ENCODE assay signal across 1 cellular context in the genomic region with DNA sequence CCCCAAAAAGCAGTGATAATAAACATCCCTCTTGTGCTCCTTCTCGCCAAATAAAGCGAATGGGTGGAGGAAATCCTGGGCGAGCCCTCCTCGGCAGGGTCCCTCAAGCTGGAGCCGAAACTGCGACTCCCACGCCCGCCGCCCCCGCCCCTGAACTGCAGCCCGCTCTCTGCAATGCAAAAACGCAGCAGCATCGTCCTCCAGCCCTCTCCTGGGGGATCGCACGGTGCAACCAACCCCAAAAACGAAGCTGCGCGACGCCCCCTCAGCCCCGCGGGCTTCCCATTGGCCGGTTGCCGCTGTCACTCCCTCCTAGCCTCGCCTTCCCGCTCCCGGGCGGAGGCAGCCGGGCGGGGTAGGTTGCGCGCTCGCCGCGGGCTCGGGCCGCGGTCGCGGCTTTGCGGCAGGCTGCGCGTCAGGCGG.
TF ChIP-seq lines count a peak whose summit lies in the region.

A gene with protein sequence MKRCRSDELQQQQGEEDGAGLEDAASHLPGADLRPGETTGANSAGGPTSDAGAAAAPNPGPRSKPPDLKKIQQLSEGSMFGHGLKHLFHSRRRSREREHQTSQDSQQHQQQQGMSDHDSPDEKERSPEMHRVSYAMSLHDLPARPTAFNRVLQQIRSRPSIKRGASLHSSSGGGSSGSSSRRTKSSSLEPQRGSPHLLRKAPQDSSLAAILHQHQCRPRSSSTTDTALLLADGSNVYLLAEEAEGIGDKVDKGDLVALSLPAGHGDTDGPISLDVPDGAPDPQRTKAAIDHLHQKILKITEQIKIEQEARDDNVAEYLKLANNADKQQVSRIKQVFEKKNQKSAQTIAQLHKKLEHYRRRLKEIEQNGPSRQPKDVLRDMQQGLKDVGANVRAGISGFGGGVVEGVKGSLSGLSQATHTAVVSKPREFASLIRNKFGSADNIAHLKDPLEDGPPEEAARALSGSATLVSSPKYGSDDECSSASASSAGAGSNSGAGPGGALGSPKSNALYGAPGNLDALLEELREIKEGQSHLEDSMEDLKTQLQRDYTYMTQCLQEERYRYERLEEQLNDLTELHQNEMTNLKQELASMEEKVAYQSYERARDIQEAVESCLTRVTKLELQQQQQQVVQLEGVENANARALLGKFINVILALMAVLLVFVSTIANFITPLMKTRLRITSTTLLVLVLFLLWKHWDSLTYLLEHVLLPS (plus strand): TSS at position 363 of the 423 bp plus-strand sequence. CDS start 619 bp downstream, outside the sequence.

TF ChIP-seq in K562, 482 proteins besides CTCF, POLR2A, EP300 and RAD21 (continued from another document and continues in another):
- TF ChIP-seq, protein P1, sequence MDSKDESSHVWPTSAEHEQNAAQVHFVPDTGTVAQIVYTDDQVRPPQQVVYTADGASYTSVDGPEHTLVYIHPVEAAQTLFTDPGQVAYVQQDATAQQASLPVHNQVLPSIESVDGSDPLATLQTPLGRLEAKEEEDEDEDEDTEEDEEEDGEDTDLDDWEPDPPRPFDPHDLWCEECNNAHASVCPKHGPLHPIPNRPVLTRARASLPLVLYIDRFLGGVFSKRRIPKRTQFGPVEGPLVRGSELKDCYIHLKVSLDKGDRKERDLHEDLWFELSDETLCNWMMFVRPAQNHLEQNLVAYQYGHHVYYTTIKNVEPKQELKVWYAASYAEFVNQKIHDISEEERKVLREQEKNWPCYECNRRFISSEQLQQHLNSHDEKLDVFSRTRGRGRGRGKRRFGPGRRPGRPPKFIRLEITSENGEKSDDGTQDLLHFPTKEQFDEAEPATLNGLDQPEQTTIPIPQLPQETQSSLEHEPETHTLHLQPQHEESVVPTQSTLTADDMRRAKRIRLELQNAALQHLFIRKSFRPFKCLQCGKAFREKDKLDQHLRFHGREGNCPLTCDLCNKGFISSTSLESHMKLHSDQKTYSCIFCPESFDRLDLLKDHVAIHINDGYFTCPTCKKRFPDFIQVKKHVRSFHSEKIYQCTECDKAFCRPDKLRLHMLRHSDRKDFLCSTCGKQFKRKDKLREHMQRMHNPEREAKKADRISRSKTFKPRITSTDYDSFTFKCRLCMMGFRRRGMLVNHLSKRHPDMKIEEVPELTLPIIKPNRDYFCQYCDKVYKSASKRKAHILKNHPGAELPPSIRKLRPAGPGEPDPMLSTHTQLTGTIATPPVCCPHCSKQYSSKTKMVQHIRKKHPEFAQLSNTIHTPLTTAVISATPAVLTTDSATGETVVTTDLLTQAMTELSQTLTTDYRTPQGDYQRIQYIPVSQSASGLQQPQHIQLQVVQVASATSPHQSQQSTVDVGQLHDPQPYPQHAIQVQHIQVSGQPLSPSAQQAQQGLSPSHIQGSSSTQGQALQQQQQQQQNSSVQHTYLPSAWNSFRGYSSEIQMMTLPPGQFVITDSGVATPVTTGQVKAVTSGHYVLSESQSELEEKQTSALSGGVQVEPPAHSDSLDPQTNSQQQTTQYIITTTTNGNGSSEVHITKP (IDR thresholded peaks at IDR 0.05; ENCODE audit: partially characterized antibody) = peak; percentile 32
- TF ChIP-seq CREM (IDR thresholded peaks at IDR 0.05; ENCODE audit: low read depth) (peak; percentile 81), PTTG1 (tag; IDR thresholded peaks at IDR 0.05; ENCODE audit: low read depth) (no peak), RBM25 (IDR thresholded peaks at IDR 0.05; ENCODE audit: low read depth, low read length, severe bottlenecking) (peak; percentile 96), GABPA (tag; conservative IDR thresholded peaks at IDR 0.05; ENCODE audit: low read depth) (peak; percentile 33; the same call in 1 of the 2 replicates), TSC22D4 (tag; IDR thresholded peaks at IDR 0.05) (no peak), RCOR1 (IDR thresholded peaks at IDR 0.05; ENCODE audit: borderline replicate concordance in 1 of 2, low read depth in 2 of 2, low read length in 2 of 2) (peak in 1 of 2 experiments; percentile 16; a peak in 1 of 4 replicates), NFIX (CRISPR knock-in tag; IDR thresholded peaks at IDR 0.05; ENCODE audit: low read depth) (no peak), MAZ (CRISPR knock-in tag; conservative IDR thresholded peaks at IDR 0.05 in 1 of 2, IDR thresholded peaks at IDR 0.05 in 1 of 2) (peak; percentile 92 to 99), NFE2 (IDR thresholded peaks at IDR 0.05; ENCODE audit: low read depth) (no peak), EZH2 (IDR thresholded peaks at IDR 0.05; ENCODE audit: borderline replicate concordance, low read depth, low read length) (no peak), ATF7 (IDR thresholded peaks at IDR 0.05) (peak; percentile 35; the same call in 1 of the 2 replicates), RHOXF2B (CRISPR knock-in tag; conservative IDR thresholded peaks at IDR 0.05) (no peak), BRF1 (IDR thresholded peaks at IDR 0.05; ENCODE audit: borderline replicate concordance, extremely low read depth, insufficient read length) (no peak), TCF7L2 (IDR thresholded peaks at IDR 0.05; ENCODE audit: low read depth, low read length) (no peak), JUNB (CRISPR knock-in tag; conservative IDR thresholded peaks at IDR 0.05) (no peak), MEF2D (tag; conservative IDR thresholded peaks at IDR 0.05; ENCODE audit: low read depth) (no peak), CC2D1A (IDR thresholded peaks at IDR 0.05) (no peak), CREB1 (IDR thresholded peaks at IDR 0.05) (peak; percentile 39; the same call in 1 of the 2 replicates), CREB1 (CRISPR knock-in tag; IDR thresholded peaks at IDR 0.05) (no peak; the same call in 1 of the 2 replicates), ATF1 (CRISPR knock-in tag; IDR thresholded peaks at IDR 0.05) (no peak), ATF1 (tag; IDR thresholded peaks at IDR 0.05) (peak; percentile 59), KDM2B (CRISPR knock-in tag; IDR thresholded peaks at IDR 0.05) (no peak), TOE1 (IDR thresholded peaks at IDR 0.05; ENCODE audit: borderline replicate concordance) (no peak), TOE1 (CRISPR knock-in tag; IDR thresholded peaks at IDR 0.05; ENCODE audit: borderline replicate concordance, low read depth) (no peak), HDGF (IDR thresholded peaks at IDR 0.05) (no peak), ZNF232 (CRISPR knock-in tag; IDR thresholded peaks at IDR 0.05) (no peak), SREBF1 (IDR thresholded peaks at IDR 0.05; ENCODE audit: borderline replicate concordance, low read depth, low read length) (no peak), RB1 (IDR thresholded peaks at IDR 0.05; ENCODE audit: low read depth) (peak; percentile 89; the same call in 1 of the 2 replicates), SMARCA5 (IDR thresholded peaks at IDR 0.05) (no peak), ILK (tag; IDR thresholded peaks at IDR 0.05; ENCODE audit: borderline replicate concordance, low read depth) (no peak), PRPF4 (IDR thresholded peaks at IDR 0.05; ENCODE audit: insufficient read depth, low read depth, low read length, poor library complexity, severe bottlenecking) (no peak), EGR1 (conservative IDR thresholded peaks at IDR 0.05) (peak; percentile 94), MAFG (tag; conservative IDR thresholded peaks at IDR 0.05) (no peak), FOXA3 (CRISPR knock-in tag; conservative IDR thresholded peaks at IDR 0.05 in 1 of 2, IDR thresholded peaks at IDR 0.05 in 1 of 2) (no peak), PHF21A (IDR thresholded peaks at IDR 0.05; ENCODE audit: borderline replicate concordance, low read depth) (no peak), NELFE (IDR thresholded peaks at IDR 0.05; ENCODE audit: insufficient read depth, insufficient read length) (no peak), NFE2L1 (tag; IDR thresholded peaks at IDR 0.05; ENCODE audit: borderline replicate concordance, low read depth) (no peak), ZNF583 (CRISPR knock-in tag; IDR thresholded peaks at IDR 0.05) (no peak), KLF13 (tag; IDR thresholded peaks at IDR 0.05; ENCODE audit: borderline replicate concordance, low read depth) (no peak), SIN3B (IDR thresholded peaks at IDR 0.05; ENCODE audit: low read depth) (no peak), SLC30A9 (CRISPR knock-in tag; IDR thresholded peaks at IDR 0.05) (no peak), GTF2F1 (IDR thresholded peaks at IDR 0.05; ENCODE audit: low read depth, low read length) (no peak), MAFF (IDR thresholded peaks at IDR 0.05; ENCODE audit: low read length) (no peak), RBBP5 (IDR thresholded peaks at IDR 0.05; ENCODE audit: borderline replicate concordance, insufficient read depth, low read length, poor library complexity, severe bottlenecking) (peak; percentile 54), SOX6 (IDR thresholded peaks at IDR 0.05) (no peak), SP1 (CRISPR knock-in tag; IDR thresholded peaks at IDR 0.05) (peak; percentile 50; the same call in 1 of the 2 replicates), SP2 (IDR thresholded peaks at IDR 0.05; ENCODE audit: extremely low read depth, low read depth, low read length, poor library complexity, severe bottlenecking) (peak; percentile 75)
- TF ChIP-seq, protein P2, sequence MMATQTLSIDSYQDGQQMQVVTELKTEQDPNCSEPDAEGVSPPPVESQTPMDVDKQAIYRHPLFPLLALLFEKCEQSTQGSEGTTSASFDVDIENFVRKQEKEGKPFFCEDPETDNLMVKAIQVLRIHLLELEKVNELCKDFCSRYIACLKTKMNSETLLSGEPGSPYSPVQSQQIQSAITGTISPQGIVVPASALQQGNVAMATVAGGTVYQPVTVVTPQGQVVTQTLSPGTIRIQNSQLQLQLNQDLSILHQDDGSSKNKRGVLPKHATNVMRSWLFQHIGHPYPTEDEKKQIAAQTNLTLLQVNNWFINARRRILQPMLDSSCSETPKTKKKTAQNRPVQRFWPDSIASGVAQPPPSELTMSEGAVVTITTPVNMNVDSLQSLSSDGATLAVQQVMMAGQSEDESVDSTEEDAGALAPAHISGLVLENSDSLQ (IDR thresholded peaks at IDR 0.05) = peak; percentile 99
- TF ChIP-seq, protein P3, sequence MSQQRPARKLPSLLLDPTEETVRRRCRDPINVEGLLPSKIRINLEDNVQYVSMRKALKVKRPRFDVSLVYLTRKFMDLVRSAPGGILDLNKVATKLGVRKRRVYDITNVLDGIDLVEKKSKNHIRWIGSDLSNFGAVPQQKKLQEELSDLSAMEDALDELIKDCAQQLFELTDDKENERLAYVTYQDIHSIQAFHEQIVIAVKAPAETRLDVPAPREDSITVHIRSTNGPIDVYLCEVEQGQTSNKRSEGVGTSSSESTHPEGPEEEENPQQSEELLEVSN (IDR thresholded peaks at IDR 0.05; ENCODE audit: borderline replicate concordance in 1 of 2, extremely low read depth in 1 of 2, insufficient read depth in 1 of 2, insufficient read length in 1 of 2, low read depth in 1 of 2, low read length in 1 of 2, poor library complexity in 1 of 2, severe bottlenecking in 1 of 2) = peak in 1 of 2 experiments; percentile 71
- TF ChIP-seq, protein P4, sequence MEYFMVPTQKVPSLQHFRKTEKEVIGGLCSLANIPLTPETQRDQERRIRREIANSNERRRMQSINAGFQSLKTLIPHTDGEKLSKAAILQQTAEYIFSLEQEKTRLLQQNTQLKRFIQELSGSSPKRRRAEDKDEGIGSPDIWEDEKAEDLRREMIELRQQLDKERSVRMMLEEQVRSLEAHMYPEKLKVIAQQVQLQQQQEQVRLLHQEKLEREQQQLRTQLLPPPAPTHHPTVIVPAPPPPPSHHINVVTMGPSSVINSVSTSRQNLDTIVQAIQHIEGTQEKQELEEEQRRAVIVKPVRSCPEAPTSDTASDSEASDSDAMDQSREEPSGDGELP (CRISPR knock-in tag; IDR thresholded peaks at IDR 0.05; ENCODE audit: borderline replicate concordance) = peak; percentile 52; the same call in 1 of the 2 replicates
- TF ChIP-seq, protein P5, sequence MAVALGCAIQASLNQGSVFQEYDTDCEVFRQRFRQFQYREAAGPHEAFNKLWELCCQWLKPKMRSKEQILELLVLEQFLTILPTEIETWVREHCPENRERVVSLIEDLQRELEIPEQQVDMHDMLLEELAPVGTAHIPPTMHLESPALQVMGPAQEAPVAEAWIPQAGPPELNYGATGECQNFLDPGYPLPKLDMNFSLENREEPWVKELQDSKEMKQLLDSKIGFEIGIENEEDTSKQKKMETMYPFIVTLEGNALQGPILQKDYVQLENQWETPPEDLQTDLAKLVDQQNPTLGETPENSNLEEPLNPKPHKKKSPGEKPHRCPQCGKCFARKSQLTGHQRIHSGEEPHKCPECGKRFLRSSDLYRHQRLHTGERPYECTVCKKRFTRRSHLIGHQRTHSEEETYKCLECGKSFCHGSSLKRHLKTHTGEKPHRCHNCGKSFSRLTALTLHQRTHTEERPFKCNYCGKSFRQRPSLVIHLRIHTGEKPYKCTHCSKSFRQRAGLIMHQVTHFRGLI (CRISPR knock-in tag; IDR thresholded peaks at IDR 0.05) = no peak
- TF ChIP-seq, protein P6, sequence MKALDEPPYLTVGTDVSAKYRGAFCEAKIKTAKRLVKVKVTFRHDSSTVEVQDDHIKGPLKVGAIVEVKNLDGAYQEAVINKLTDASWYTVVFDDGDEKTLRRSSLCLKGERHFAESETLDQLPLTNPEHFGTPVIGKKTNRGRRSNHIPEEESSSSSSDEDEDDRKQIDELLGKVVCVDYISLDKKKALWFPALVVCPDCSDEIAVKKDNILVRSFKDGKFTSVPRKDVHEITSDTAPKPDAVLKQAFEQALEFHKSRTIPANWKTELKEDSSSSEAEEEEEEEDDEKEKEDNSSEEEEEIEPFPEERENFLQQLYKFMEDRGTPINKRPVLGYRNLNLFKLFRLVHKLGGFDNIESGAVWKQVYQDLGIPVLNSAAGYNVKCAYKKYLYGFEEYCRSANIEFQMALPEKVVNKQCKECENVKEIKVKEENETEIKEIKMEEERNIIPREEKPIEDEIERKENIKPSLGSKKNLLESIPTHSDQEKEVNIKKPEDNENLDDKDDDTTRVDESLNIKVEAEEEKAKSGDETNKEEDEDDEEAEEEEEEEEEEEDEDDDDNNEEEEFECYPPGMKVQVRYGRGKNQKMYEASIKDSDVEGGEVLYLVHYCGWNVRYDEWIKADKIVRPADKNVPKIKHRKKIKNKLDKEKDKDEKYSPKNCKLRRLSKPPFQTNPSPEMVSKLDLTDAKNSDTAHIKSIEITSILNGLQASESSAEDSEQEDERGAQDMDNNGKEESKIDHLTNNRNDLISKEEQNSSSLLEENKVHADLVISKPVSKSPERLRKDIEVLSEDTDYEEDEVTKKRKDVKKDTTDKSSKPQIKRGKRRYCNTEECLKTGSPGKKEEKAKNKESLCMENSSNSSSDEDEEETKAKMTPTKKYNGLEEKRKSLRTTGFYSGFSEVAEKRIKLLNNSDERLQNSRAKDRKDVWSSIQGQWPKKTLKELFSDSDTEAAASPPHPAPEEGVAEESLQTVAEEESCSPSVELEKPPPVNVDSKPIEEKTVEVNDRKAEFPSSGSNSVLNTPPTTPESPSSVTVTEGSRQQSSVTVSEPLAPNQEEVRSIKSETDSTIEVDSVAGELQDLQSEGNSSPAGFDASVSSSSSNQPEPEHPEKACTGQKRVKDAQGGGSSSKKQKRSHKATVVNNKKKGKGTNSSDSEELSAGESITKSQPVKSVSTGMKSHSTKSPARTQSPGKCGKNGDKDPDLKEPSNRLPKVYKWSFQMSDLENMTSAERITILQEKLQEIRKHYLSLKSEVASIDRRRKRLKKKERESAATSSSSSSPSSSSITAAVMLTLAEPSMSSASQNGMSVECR (CRISPR knock-in tag; IDR thresholded peaks at IDR 0.05) = no peak
- TF ChIP-seq, protein P7, sequence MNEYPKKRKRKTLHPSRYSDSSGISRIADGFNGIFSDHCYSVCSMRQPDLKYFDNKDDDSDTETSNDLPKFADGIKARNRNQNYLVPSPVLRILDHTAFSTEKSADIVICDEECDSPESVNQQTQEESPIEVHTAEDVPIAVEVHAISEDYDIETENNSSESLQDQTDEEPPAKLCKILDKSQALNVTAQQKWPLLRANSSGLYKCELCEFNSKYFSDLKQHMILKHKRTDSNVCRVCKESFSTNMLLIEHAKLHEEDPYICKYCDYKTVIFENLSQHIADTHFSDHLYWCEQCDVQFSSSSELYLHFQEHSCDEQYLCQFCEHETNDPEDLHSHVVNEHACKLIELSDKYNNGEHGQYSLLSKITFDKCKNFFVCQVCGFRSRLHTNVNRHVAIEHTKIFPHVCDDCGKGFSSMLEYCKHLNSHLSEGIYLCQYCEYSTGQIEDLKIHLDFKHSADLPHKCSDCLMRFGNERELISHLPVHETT (CRISPR knock-in tag; conservative IDR thresholded peaks at IDR 0.05 in 1 of 2, IDR thresholded peaks at IDR 0.05 in 1 of 2) = no peak
